19 cellular contexts compared by ENCODE assay signal in the genomic region with DNA sequence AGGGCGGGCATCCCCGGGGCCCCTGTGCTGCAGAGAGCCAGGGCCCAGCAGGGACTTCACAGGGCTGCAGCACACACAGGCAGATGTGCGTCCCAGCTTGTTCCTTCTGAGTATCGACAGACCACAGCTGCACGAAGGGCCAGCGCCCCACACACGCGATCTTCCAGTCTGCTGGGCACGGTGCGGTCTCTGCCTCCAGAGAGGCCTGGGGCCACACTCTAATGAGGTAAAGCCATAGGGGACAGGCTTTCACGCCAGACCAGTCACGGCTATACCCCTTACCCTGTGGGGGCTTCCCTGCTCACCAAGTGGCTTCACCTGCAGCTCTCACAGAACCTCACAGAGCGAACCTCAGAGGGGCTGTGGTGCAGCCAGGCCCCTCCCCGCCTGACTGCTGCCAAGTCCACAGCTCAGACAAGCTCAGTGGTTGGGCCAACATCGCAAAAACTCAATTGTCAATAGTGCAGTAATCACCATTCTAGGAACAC.
DNase-seq lines count a peak whose midpoint lies in the region; ATAC-seq, FAIRE-seq and TF ChIP-seq lines count a peak whose summit lies in the region.
"Had no signal": no experiment of that assay in that cellular context is flagged by ENCODE, and none has a peak within 500 bp of the region (broad histone marks: within the 10 kb centered on the region; RNA-seq: fewer than 3 reads in every experiment).

No MANE protein-coding gene starts in this region.

- H2BK5ac ChIP-seq in H9 (ENCODE audit: insufficient read length, low read length) = no peak overlapping the region

- peak; percentile 76 for ATAC-seq in stimulated activated memory B cell treated with anti-CD40 and anti-IgM and Interleukin-4, amounts not matched to agents 10 μg/mL and 1 μg/mL and 100 μg/mL, for 72 hours
- ATAC-seq: activated CD8-positive, alpha-beta memory T cell treated with anti-CD3 and anti-CD28 coated beads, Interleukin-2, amount 10 ng/mL, durations not matched to agents 7 days and 5 days; activated T-helper 17 cell treated with anti-CD3 and anti-CD28 coated beads, Interleukin-2, amount 50 U/mL, for 72 hours had no signal

- H4K20me1 ChIP-seq in H9 (ENCODE audit: control insufficient read depth, insufficient read depth, insufficient read length) = no peaks in the 10 kb centered on the region

- peaks cover 11% of the 10 kb centered on the region in 2 experiments for H3K4me1 Mint-ChIP-seq in H9
- peaks cover 5% of the 10 kb centered on the region for H3K4me1 Mint-ChIP-seq in stimulated activated memory B cell treated with anti-CD40 and anti-IgM and Interleukin-4, amounts not matched to agents 10 μg/mL and 1 μg/mL and 100 μg/mL, for 72 hours
- no peaks in the 10 kb centered on the region for H3K4me1 Mint-ChIP-seq in activated CD4-positive, alpha-beta memory T cell treated with anti-CD3 and anti-CD28 coated beads for 36 hours (ENCODE audit: low read depth)
- H3K4me1 Mint-ChIP-seq: activated T-helper 17 cell treated with anti-CD3 and anti-CD28 coated beads, Interleukin-2, amount 50 U/mL, for 72 hours had no signal

- POLR2A ChIA-PET in activated CD4-positive, alpha-beta memory T cell treated with anti-CD3 and anti-CD28 coated beads for 36 hours (lab: Charles Lee) = no interaction called here

- no peaks in the 10 kb centered on the region for H3K27me3 Mint-ChIP-seq in H9 (ENCODE audit: low read depth)
- H3K27me3 Mint-ChIP-seq in stimulated activated memory B cell treated with anti-CD40 and anti-IgM and Interleukin-4, amounts not matched to agents 10 μg/mL and 1 μg/mL and 100 μg/mL, for 72 hours = no peaks in the 10 kb centered on the region
- no peaks in the 10 kb centered on the region for H3K27me3 Mint-ChIP-seq in activated CD4-positive, alpha-beta memory T cell treated with anti-CD3 and anti-CD28 coated beads for 36 hours
- H3K27me3 Mint-ChIP-seq: activated CD8-positive, alpha-beta memory T cell treated with anti-CD3 and anti-CD28 coated beads, Interleukin-2, amount 10 ng/mL, durations not matched to agents 7 days and 5 days; activated T-helper 17 cell treated with anti-CD3 and anti-CD28 coated beads, Interleukin-2, amount 50 U/mL, for 72 hours had no signal

- no peaks in the 10 kb centered on the region for H3K27me3 ChIP-seq in H9 (ENCODE audit: insufficient read depth, low read length)
- no peaks in the 10 kb centered on the region for H3K27me3 ChIP-seq in dorsolateral prefrontal cortex
- H3K27me3 ChIP-seq: adrenal gland, BE2C, uterus had no signal

- no peak overlapping the region for H3K14ac ChIP-seq in H9 (ENCODE audit: insufficient read depth, low read length)

- H2BK12ac ChIP-seq in H9 (ENCODE audit: insufficient read length, low read depth, low read length) = no peak overlapping the region

- no peak overlapping the region for H3K4me2 ChIP-seq in H9 (ENCODE audit: insufficient read depth, insufficient read length, low read length)

- H4K8ac ChIP-seq in H9 (replicated peaks; ENCODE audit: insufficient read length, low read depth, low read length) = no peak overlapping the region

- no peak for DNase-seq in GM12891 (ENCODE audit: insufficient read length, low spot score)
- no peak for DNase-seq in H9
- DNase-seq in dorsolateral prefrontal cortex = peak in 4 of 10 donors; percentile 51 to 80 (median 62)
- no peak for DNase-seq in medulla oblongata (ENCODE audit: extremely low spot score)
- DNase-seq in activated CD4-positive, alpha-beta T cell treated with anti-CD3 and anti-CD28 coated beads for 4 hours = no peak
- DNase-seq in activated CD4-positive, alpha-beta memory T cell treated with anti-CD3 and anti-CD28 coated beads for 36 hours = no peak
- DNase-seq: activated CD4-positive, alpha-beta T cell treated with anti-CD3 and anti-CD28 coated beads for 1 hour; activated CD8-positive, alpha-beta memory T cell treated with anti-CD3 and anti-CD28 coated beads, Interleukin-2, amount 10 ng/mL, durations not matched to agents 7 days and 5 days; BE2C; effector memory CD4-positive, alpha-beta T cell; mesendoderm; NCI-H1417; NCI-H748 treated with DMSO at 0.1 percent for 48 hours; uterus had no signal

- CTCF ChIA-PET in activated CD4-positive, alpha-beta memory T cell treated with anti-CD3 and anti-CD28 coated beads for 36 hours (lab: Charles Lee) = interaction anchor here (0.6 kb wide), 1 partner anchor 63 kb away, joined by 3 read pairs; no protein-coding TSS in a partner anchor

- no peak overlapping the region for H3K4me3 Mint-ChIP-seq in H9
- H3K4me3 Mint-ChIP-seq in stimulated activated memory B cell treated with anti-CD40 and anti-IgM and Interleukin-4, amounts not matched to agents 10 μg/mL and 1 μg/mL and 100 μg/mL, for 72 hours = no peak overlapping the region
- no peak overlapping the region for H3K4me3 Mint-ChIP-seq in activated CD4-positive, alpha-beta memory T cell treated with anti-CD3 and anti-CD28 coated beads for 36 hours
- H3K4me3 Mint-ChIP-seq: activated CD8-positive, alpha-beta memory T cell treated with anti-CD3 and anti-CD28 coated beads, Interleukin-2, amount 10 ng/mL, durations not matched to agents 7 days and 5 days; activated T-helper 17 cell treated with anti-CD3 and anti-CD28 coated beads, Interleukin-2, amount 50 U/mL, for 72 hours; nephron had no signal

- no peak overlapping the region for H2AK5ac ChIP-seq in H9 (ENCODE audit: insufficient read length, low read length)

- no peak overlapping the region for H2BK120ac ChIP-seq in H9 (ENCODE audit: low read depth, low read length, poor library complexity, severe bottlenecking)

- peak; percentile 51 for FAIRE-seq in GM12891 (lab: Jason Lieb, UNC)
- FAIRE-seq: D721Med had no signal

- H2BK15ac ChIP-seq in H9 (ENCODE audit: low read depth, low read length) = no peak overlapping the region

- no peaks in the 10 kb centered on the region for H3K9me3 ChIP-seq in H9 (ENCODE audit: control insufficient read depth, low read depth, low read length)
- H3K9me3 ChIP-seq: adrenal gland, BE2C, uterus had no signal

- H3K79me2 ChIP-seq in H9 (ENCODE audit: insufficient read depth, low read length) = no peaks in the 10 kb centered on the region; the same call in 1 of the 2 replicates

- H3K4me3 ChIP-seq in dorsolateral prefrontal cortex = no peak overlapping the region
- H3K4me3 ChIP-seq: adrenal gland, uterus had no signal

- H3K36me3 Mint-ChIP-seq in H9 (ENCODE audit: insufficient read depth in 1 of 3, low read depth in 3 of 3) = no peaks in the 10 kb centered on the region; a peak in 1 of 7 replicates
- no peaks in the 10 kb centered on the region for H3K36me3 Mint-ChIP-seq in stimulated activated memory B cell treated with anti-CD40 and anti-IgM and Interleukin-4, amounts not matched to agents 10 μg/mL and 1 μg/mL and 100 μg/mL, for 72 hours
- H3K36me3 Mint-ChIP-seq in activated CD4-positive, alpha-beta memory T cell treated with anti-CD3 and anti-CD28 coated beads for 36 hours = no peaks in the 10 kb centered on the region
- H3K36me3 Mint-ChIP-seq: activated CD8-positive, alpha-beta memory T cell treated with anti-CD3 and anti-CD28 coated beads, Interleukin-2, amount 10 ng/mL, durations not matched to agents 7 days and 5 days had no signal

- H3K27ac ChIP-seq in H9 (ENCODE audit: insufficient read length, low read depth, low read length) = no peak overlapping the region
- H3K27ac ChIP-seq in dorsolateral prefrontal cortex = peak overlapping the region; percentile 60 to 99 (median 92)
- H3K27ac ChIP-seq: uterus had no signal

- H4K91ac ChIP-seq in H9 (ENCODE audit: insufficient read length, low read depth, low read length) = no peak overlapping the region

- no peak overlapping the region for H3K4ac ChIP-seq in H9 (ENCODE audit: low read depth, low read length)

- H3K9ac ChIP-seq in H9 (ENCODE audit: extremely low read depth, insufficient read length, low read length) = no peak overlapping the region

- no peaks in the 10 kb centered on the region for H3K79me1 ChIP-seq in H9 (ENCODE audit: insufficient read depth, low read depth, low read length, poor library complexity, severe bottlenecking)

- H3K27ac Mint-ChIP-seq in H9 = peak overlapping the region in 2 of 3 experiments; percentile 7 to 39; a peak in 1 of 7 replicates
- peak overlapping the region; percentile 49 for H3K27ac Mint-ChIP-seq in stimulated activated memory B cell treated with anti-CD40 and anti-IgM and Interleukin-4, amounts not matched to agents 10 μg/mL and 1 μg/mL and 100 μg/mL, for 72 hours
- no peak overlapping the region for H3K27ac Mint-ChIP-seq in activated CD4-positive, alpha-beta memory T cell treated with anti-CD3 and anti-CD28 coated beads for 36 hours
- H3K27ac Mint-ChIP-seq: activated CD8-positive, alpha-beta memory T cell treated with anti-CD3 and anti-CD28 coated beads, Interleukin-2, amount 10 ng/mL, durations not matched to agents 7 days and 5 days; activated T-helper 17 cell treated with anti-CD3 and anti-CD28 coated beads, Interleukin-2, amount 50 U/mL, for 72 hours had no signal

- H4K5ac ChIP-seq in H9 (ENCODE audit: insufficient read length, low read depth, low read length) = no peak overlapping the region

- H3K23ac ChIP-seq in H9 (ENCODE audit: insufficient read length, low read depth, low read length) = no peak overlapping the region

- no peaks in the 10 kb centered on the region for H3K23me2 ChIP-seq in H9 (ENCODE audit: insufficient read length, low read depth, low read length, poor library complexity, severe bottlenecking)

- intact Hi-C loops in dorsolateral prefrontal cortex (cut with DNase I) = no loop called here
- intact Hi-C loops in activated CD4-positive, alpha-beta memory T cell treated with anti-CD3 and anti-CD28 coated beads for 36 hours (cut with micrococcal nuclease) = no loop called here

- H3T11ph ChIP-seq in H9 (ENCODE audit: low read length) = no peak overlapping the region

- TF ChIP-seq POLR2A in GM12891 (IDR thresholded peaks at IDR 0.05; ENCODE audit: low read depth, low read length) = no peak

- WGBS in H9 (ENCODE audit: extremely low coverage, insufficient read length, low lambda C conversion rate) = no CpG with 5 or more reads among the region's 15 CpGs

- no peak overlapping the region for H3K56ac ChIP-seq in H9 (ENCODE audit: insufficient read length, low read depth, low read length)

- H3K18ac ChIP-seq in H9 (ENCODE audit: insufficient read length, low read depth, low read length) = no peak overlapping the region

- TF ChIP-seq CTCF in H9 (conservative IDR thresholded peaks at IDR 0.05) (no peak), dorsolateral prefrontal cortex (IDR thresholded peaks at IDR 0.05 in 54 of 56, conservative IDR thresholded peaks at IDR 0.05 in 2 of 56; ENCODE audit: low read depth in 1 of 56, partially characterized antibody in 56 of 56) (no peak)

- no peaks in the 10 kb centered on the region for H3K9me3 Mint-ChIP-seq in H9
- H3K9me3 Mint-ChIP-seq in stimulated activated memory B cell treated with anti-CD40 and anti-IgM and Interleukin-4, amounts not matched to agents 10 μg/mL and 1 μg/mL and 100 μg/mL, for 72 hours = no peaks in the 10 kb centered on the region
- no peaks in the 10 kb centered on the region for H3K9me3 Mint-ChIP-seq in activated CD4-positive, alpha-beta memory T cell treated with anti-CD3 and anti-CD28 coated beads for 36 hours
- H3K9me3 Mint-ChIP-seq: activated T-helper 17 cell treated with anti-CD3 and anti-CD28 coated beads, Interleukin-2, amount 50 U/mL, for 72 hours; nephron had no signal

- H2AFZ ChIP-seq in H9 (ENCODE audit: low read length) = no peak overlapping the region

- no peak overlapping the region for H2BK20ac ChIP-seq in H9 (ENCODE audit: low read depth, low read length, poor library complexity, severe bottlenecking)

- H3K4me1 ChIP-seq in H9 (ENCODE audit: insufficient read depth, low read length) = no peaks in the 10 kb centered on the region
- H3K4me1 ChIP-seq: uterus had no signal
